Comparison of ENCODE assay signal across 1 cellular context in the genomic region with DNA sequence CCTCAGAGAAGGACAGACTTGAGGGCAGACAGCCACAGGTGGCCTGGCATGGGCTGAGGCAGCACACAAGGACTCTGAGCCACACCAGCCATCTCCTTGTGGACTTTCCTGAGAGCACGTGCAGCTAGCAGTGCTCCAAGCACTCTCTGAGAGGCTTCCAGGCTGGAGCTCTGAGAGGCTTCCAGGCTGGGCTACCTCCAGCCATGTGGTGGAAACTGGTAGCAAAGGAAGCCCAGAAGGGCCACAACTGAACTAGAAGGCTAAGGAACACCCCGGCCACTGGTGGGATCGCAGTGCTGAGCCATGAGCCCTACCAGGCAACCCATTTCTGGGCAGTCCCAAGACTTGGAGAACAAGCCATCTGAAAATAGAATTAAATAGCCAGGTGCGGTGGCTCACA.
TF ChIP-seq lines count a peak whose summit lies in the region.

No MANE protein-coding gene starts in this region.

TF ChIP-seq in GM12878, 131 proteins besides CTCF, POLR2A, EP300 and RAD21:
- no peak for TF ChIP-seq NFXL1 (IDR thresholded peaks at IDR 0.05; ENCODE audit: borderline replicate concordance)
